19 cellular contexts compared by ENCODE assay signal in the genomic region with DNA sequence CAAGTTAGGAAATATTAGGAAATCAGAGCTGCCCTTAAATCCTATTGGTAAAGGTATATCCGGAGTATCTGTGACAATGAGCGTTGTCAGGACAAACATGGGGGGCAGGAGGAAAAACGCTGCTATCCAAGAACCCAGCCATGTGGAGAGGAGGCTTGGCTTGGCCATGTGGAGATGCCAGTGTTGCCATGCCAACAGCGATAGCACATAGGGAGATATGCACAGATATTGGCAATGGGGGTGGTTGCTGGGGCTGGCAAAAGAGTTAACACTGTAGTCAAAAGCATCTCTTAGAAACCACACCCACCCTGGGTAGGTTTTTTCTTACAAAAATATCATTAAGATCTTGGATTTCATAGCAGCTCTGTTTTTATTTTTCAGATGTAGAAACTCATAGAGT.
"Had no signal": no experiment of that assay in that cellular context is flagged by ENCODE, and none has a peak within 500 bp of the region (broad histone marks: within the 10 kb centered on the region; RNA-seq: fewer than 3 reads in every experiment).

No MANE protein-coding gene starts in this region.

- H3K4me3 Mint-ChIP-seq: naive thymus-derived CD8-positive, alpha-beta T cell; nephron progenitor cell; stimulated activated naive CD8-positive, alpha-beta T cell treated with anti-CD3 and anti-CD28 coated beads, Interleukin-15, amount 100 ng/mL, for 72 hours had no signal

- H3K27ac Mint-ChIP-seq: naive thymus-derived CD8-positive, alpha-beta T cell; nephron progenitor cell had no signal

- DNase-seq: dermis blood vessel endothelial cell; effector memory CD4-positive, alpha-beta T cell; foreskin keratinocyte; heart left ventricle; left cardiac atrium; left lung; mammary epithelial cell; naive thymus-derived CD8-positive, alpha-beta T cell; nephron progenitor cell; nucleus accumbens; stimulated activated CD4-positive, alpha-beta T cell treated with anti-CD3 and anti-CD28 coated beads, Interleukin-12 subunit alpha, Interleukin-12 subunit beta, amount 100 ng/mL, for 4 hours; stimulated activated CD4-positive, alpha-beta T cell treated with anti-CD3 and anti-CD28 coated beads, Interleukin-1b, Interleukin-23, amount 100 ng/mL, for 48 hours; stimulated activated CD4-positive, alpha-beta T cell treated with anti-CD3 and anti-CD28 coated beads, Interleukin-4, amount 100 ng/mL, for 1 hour; stimulated activated CD8-positive, alpha-beta memory T cell treated with anti-CD3 and anti-CD28 coated beads, Interleukin-4, amount 100 ng/mL, for 48 hours; stimulated activated naive CD4-positive, alpha-beta T cell; stimulated activated naive CD8-positive, alpha-beta T cell treated with anti-CD3 and anti-CD28 coated beads, Interleukin-15, amount 100 ng/mL, for 72 hours; trophoblast cell had no signal

- H3K36me3 Mint-ChIP-seq: naive thymus-derived CD8-positive, alpha-beta T cell had no signal

- H3K4me1 Mint-ChIP-seq: naive thymus-derived CD8-positive, alpha-beta T cell; stimulated activated naive CD8-positive, alpha-beta T cell treated with anti-CD3 and anti-CD28 coated beads, Interleukin-15, amount 100 ng/mL, for 72 hours had no signal

- ATAC-seq: foreskin keratinocyte; gastroesophageal sphincter; heart left ventricle; left cardiac atrium; left lung; naive thymus-derived CD8-positive, alpha-beta T cell; sciatic nerve; stimulated activated naive CD8-positive, alpha-beta T cell treated with anti-CD3 and anti-CD28 coated beads, Interleukin-15, amount 100 ng/mL, for 72 hours had no signal
